Comparison of ENCODE assay signal across 13 cellular contexts in the genomic region with DNA sequence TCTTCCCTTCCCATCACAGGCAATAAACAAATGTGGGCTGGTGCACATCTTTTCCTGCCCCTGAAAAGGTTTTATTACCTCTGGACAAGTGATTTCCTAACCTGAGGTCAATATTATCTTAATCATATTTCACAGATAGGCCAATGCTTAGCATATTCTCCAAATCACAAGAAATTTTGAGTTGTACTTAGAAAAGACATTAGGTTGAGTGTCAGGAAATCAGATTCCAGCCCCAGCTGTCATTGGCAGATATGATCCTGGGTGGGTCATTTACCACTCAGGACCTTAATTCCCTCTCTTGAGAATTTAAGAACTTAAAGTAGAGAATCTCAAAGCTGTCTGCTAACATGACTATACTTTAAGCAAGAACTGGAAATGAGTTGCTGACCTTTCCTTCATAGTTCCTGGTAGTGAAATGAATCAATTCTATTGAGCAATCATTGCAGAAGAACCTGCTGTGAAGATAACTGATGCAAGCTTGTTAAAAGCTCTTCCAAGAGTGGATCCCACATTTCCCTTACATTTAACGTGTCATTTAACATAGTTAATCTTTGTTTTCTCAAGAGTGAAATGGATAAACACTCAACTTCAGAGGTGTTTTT. TPM values are rescaled to one million over a fixed set of nuclear protein-coding genes. Genes with fewer than 3 reads are reported as not detected.
DNase-seq lines count a peak whose midpoint lies in the region; ATAC-seq and TF ChIP-seq lines count a peak whose summit lies in the region.
"Had no signal": no experiment of that assay in that cellular context is flagged by ENCODE, and none has a peak within 500 bp of the region (broad histone marks: within the 10 kb centered on the region; RNA-seq: fewer than 3 reads in every experiment).

No MANE protein-coding gene starts in this region.

- ATAC-seq in gastrocnemius medialis (no peak), GM18907 (IDR thresholded peaks at IDR 0.05; ENCODE audit: unreplicated experiment) (no peak)

- DNase-seq in A673 (ENCODE audit: low spot score) (peak; percentile 1), GM13977 (ENCODE audit: low spot score) (peak; percentile 21), SKM-1 (lab: John Stamatoyannopoulos, UW; ENCODE audit: unreplicated experiment) (peak; percentile 79), fibroblast of the conjunctiva (ENCODE audit: low read depth) (peak; percentile 45), gastrocnemius medialis (no peak), DMS114 treated with DMSO at 0.1 percent for 48 hours (lab: John Stamatoyannopoulos, UW; ENCODE audit: unreplicated experiment) (no peak), NCI-H1105 treated with DMSO at 0.1 percent for 48 hours (lab: John Stamatoyannopoulos, UW) (no peak)
- DNase-seq: activated CD4-positive, alpha-beta T cell treated with anti-CD3 and anti-CD28 coated beads for 48 hours; aorta; NCI-H2171 treated with DMSO at 0.1 percent for 48 hours; SJCRH30 had no signal

- CTCF ChIA-PET in A673 (lab: Charles Lee), result no interaction called here

- H3K27ac ChIP-seq in A673 (ENCODE audit: low read depth, low read length, poor library complexity, severe bottlenecking) (no peak overlapping the region), gastrocnemius medialis (no peak overlapping the region)
- H3K27ac ChIP-seq: SJCRH30 had no signal

- H3K9me3 ChIP-seq in A673 (ENCODE audit: low read depth, low read length, poor library complexity, severe bottlenecking), result no peaks in the 10 kb centered on the region
- H3K9me3 ChIP-seq in gastrocnemius medialis, result no peaks in the 10 kb centered on the region
- H3K9me3 ChIP-seq: SJCRH30 had no signal

- POLR2A ChIA-PET in A673 (lab: Charles Lee; ENCODE audit: low non-redundant PET), result no interaction called here

- H3K36me3 ChIP-seq in A673 (ENCODE audit: insufficient read depth, low read length, poor library complexity, severe bottlenecking) (no peaks in the 10 kb centered on the region), gastrocnemius medialis (no peaks in the 10 kb centered on the region)
- H3K36me3 ChIP-seq: SJCRH30 had no signal

- no peak for TF ChIP-seq POLR2A in gastrocnemius medialis (IDR thresholded peaks at IDR 0.05)

- TF ChIP-seq CTCF in A673 (conservative IDR thresholded peaks at IDR 0.05; ENCODE audit: low read depth, low read length) (no peak), GM13977 (IDR thresholded peaks at IDR 0.05; ENCODE audit: extremely low read depth, insufficient read depth, missing control alignments) (no peak), gastrocnemius medialis (IDR thresholded peaks at IDR 0.05 in 4 of 5, conservative IDR thresholded peaks at IDR 0.05 in 1 of 5) (no peak)

- in situ Hi-C loops in GM13977 (cut with MboI; ENCODE audit: low pct_unique_long_range_greater_than_20kb, low sequenced_read_pairs, unreplicated experiment), result loop anchor here (10.0 kb wide), 1 partner anchor 333 kb away; no protein-coding TSS in a partner anchor
- in situ Hi-C loops in gastrocnemius medialis (cut with MboI; ENCODE audit: low sequenced_read_pairs in 4 of 4), result loop anchor here (5.0 to 25.0 kb wide), 6 partner anchors 145 to 333 kb away; a partner anchor contains a TSS

- no peak overlapping the region for H3K4me3 ChIP-seq in A673 (ENCODE audit: low read depth, low read length, poor library complexity, severe bottlenecking)
- H3K4me3 ChIP-seq in gastrocnemius medialis, result no peak overlapping the region
- H3K4me3 ChIP-seq: SJCRH30 had no signal

- intact Hi-C loops in A673 (cut with micrococcal nuclease; ENCODE audit: unreplicated experiment) (loop anchor here (5.0 kb wide), 1 partner anchor 90 kb away; a partner anchor contains a TSS), gastrocnemius medialis (cut with DNase I; ENCODE audit: low total_unique reads) (no loop called here)

- H3K27me3 ChIP-seq in A673 (replicated peaks; ENCODE audit: insufficient read depth, low read depth, low read length, poor library complexity), result peaks cover 4% of the 10 kb centered on the region
- no peaks in the 10 kb centered on the region for H3K27me3 ChIP-seq in gastrocnemius medialis
- H3K27me3 ChIP-seq: SJCRH30 had no signal

- H3K4me1 ChIP-seq in A673 (ENCODE audit: insufficient read depth, low read length, poor library complexity, severe bottlenecking), result no peaks in the 10 kb centered on the region
- H3K4me1 ChIP-seq in gastrocnemius medialis, result no peaks in the 10 kb centered on the region
- H3K4me1 ChIP-seq: SJCRH30 had no signal

- BruUV-seq in A673 (replicated peaks; lab: Mats Ljungman, UMichigan), result no TSS peak

RNA-seq across cellular contexts. Expression of a gene that starts 46.4 kb away (rescaled TPM):
- total RNA-seq in A673 (2021), result not detected in 2 replicates
- under 1 TPM in 2 of 4 donors, not detected in 2; 0.07 to 0.15 TPM for total RNA-seq in gastrocnemius medialis
- total RNA-seq: endothelial cell of umbilical vein had no signal

Comparison
In these comparisons a context has a peak if more than half of its experiments do, and no peak if none do; other contexts are left out.
1. DNase-seq: peak in A673 (single experiment), GM13977 (single experiment), SKM-1 (single experiment) and fibroblast of the conjunctiva (single experiment); none in gastrocnemius medialis (0 of 2), DMS114 treated with DMSO at 0.1 percent for 48 hours (single experiment) and NCI-H1105 treated with DMSO at 0.1 percent for 48 hours (single experiment).